9 cellular contexts compared by ENCODE assay signal in the genomic region with DNA sequence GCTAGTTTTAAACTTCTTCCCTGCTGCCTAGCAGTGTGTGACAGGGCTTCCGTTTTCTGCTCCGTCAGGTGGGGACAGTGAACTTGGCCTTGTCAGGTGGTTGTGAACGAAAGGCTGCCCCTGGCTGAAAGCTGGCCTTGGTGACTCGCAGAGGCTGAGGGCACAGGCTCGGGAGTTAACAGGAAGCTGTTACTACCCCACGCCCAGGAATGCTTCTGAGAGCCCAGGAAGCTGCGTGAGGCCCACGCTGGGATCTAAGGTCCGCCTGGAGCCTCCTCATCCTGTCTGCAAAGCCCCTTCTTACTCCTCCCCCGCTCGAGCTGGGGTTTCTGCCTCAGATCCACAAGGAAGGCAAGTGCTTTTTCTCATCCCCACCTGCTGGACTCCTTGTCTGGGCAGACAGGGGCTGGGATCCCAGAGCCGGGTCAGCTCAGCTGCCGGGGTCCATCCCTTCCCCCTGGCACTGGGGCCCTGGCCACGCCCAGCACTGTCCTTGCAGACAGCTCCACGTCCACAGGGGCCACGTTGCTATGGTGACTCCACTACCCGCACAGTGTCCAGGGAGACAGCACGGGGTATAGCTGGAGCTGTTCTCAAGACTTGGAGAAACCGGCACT.
DNase-seq lines count a peak whose midpoint lies in the region; ATAC-seq, FAIRE-seq and TF ChIP-seq lines count a peak whose summit lies in the region.
"Had no signal": no experiment of that assay in that cellular context is flagged by ENCODE, and none has a peak within 500 bp of the region (broad histone marks: within the 10 kb centered on the region; RNA-seq: fewer than 3 reads in every experiment).

No MANE protein-coding gene starts in this region.

- WGBS in GM12878 (ENCODE audit: insufficient coverage, insufficient replicate concordance, low lambda C conversion rate, missing lambda C conversion rate), result 31% methylated on average over 19 of the region's 19 CpGs
- no CpG with 5 or more reads among the region's 19 CpGs for WGBS in trophoblast cell (ENCODE audit: extremely low coverage, insufficient coverage, insufficient read length)

- H3K27ac ChIP-seq in GM12878 (ENCODE audit: control insufficient read depth, insufficient read depth), result no peak overlapping the region
- H3K27ac ChIP-seq in trophoblast cell (ENCODE audit: low read depth, low read length), result no peak overlapping the region

- H3K18ac ChIP-seq in trophoblast cell (ENCODE audit: low read length), result no peak overlapping the region

- H4K20me1 ChIP-seq in GM12878 (ENCODE audit: control insufficient read depth, insufficient read depth), result no peaks in the 10 kb centered on the region

- no peak overlapping the region for H3K23ac ChIP-seq in trophoblast cell (ENCODE audit: low read length)

- peak; percentile 73 for DNase-seq in GM03348 (ENCODE audit: low spot score)
- peak; percentile 26 for DNase-seq in GM12878 (ENCODE audit: low read depth, low spot score)
- no peak for DNase-seq in cerebellar cortex (ENCODE audit: low spot score)
- DNase-seq in erythroblast (lab: John Stamatoyannopoulos, UW), result no peak
- no peak for DNase-seq in activated CD4-positive, alpha-beta T cell treated with anti-CD3 and anti-CD28 coated beads for 48 hours
- no peak for DNase-seq in trophoblast cell
- DNase-seq: activated naive CD4-positive, alpha-beta T cell treated with anti-CD3 and anti-CD28 coated beads, Interleukin-2, amount 10 ng/mL, durations not matched to agents 7 days and 5 days had no signal

- H2AFZ ChIP-seq in GM12878 (ENCODE audit: control insufficient read depth, low read depth, low read length), result no peak overlapping the region
- H2AFZ ChIP-seq in trophoblast cell (ENCODE audit: insufficient read depth, low read length, poor library complexity), result no peak overlapping the region

- peaks cover 16% of the 10 kb centered on the region for H3K4me1 Mint-ChIP-seq in nephron
- H3K4me1 Mint-ChIP-seq: activated naive CD4-positive, alpha-beta T cell treated with anti-CD3 and anti-CD28 coated beads, Interleukin-2, amount 10 ng/mL, durations not matched to agents 7 days and 5 days had no signal

- in situ Hi-C loops in GM12878 (cut with MboI), result no loop called here

- no peak overlapping the region for H2BK120ac ChIP-seq in trophoblast cell (ENCODE audit: insufficient read depth, low read length, poor library complexity)

- H3K14ac ChIP-seq in trophoblast cell (ENCODE audit: low read length), result no peak overlapping the region

- H4K8ac ChIP-seq in trophoblast cell (ENCODE audit: low read depth, low read length), result no peak overlapping the region

- no peak for FAIRE-seq in GM12878 (lab: Jason Lieb, UNC)

- H2BK12ac ChIP-seq in trophoblast cell (ENCODE audit: low read length), result no peak overlapping the region

- no peak overlapping the region for H2AK5ac ChIP-seq in trophoblast cell (ENCODE audit: low read length)

- H3K27me3 Mint-ChIP-seq in nephron (ENCODE audit: low read depth), result peaks cover 11% of the 10 kb centered on the region

- H2BK5ac ChIP-seq in trophoblast cell (ENCODE audit: low read depth, low read length, poor library complexity), result no peak overlapping the region

- RAD21 ChIA-PET in GM12878 (lab: Charles Lee; ENCODE audit: unreplicated experiment), result no interaction called here

- no TSS peak for BruUV-seq in GM12878 (replicated peaks; lab: Mats Ljungman, UMichigan)

- CTCF ChIA-PET in GM12878 (lab: Yijun Ruan, JAX), result interaction anchor here (1.0 to 1.2 kb wide), 3 partner anchors 29 to 394 kb away, joined by 3 read pairs; no protein-coding TSS in a partner anchor

- H3K27ac Mint-ChIP-seq in nephron, result peak overlapping the region; percentile 74 to 94 (median 80)
- H3K27ac Mint-ChIP-seq: activated naive CD4-positive, alpha-beta T cell treated with anti-CD3 and anti-CD28 coated beads, Interleukin-2, amount 10 ng/mL, durations not matched to agents 7 days and 5 days had no signal

- H3K4me1 ChIP-seq in GM12878 (ENCODE audit: control insufficient read depth, insufficient read depth, low read length), result peaks cover 12% of the 10 kb centered on the region
- H3K4me1 ChIP-seq in trophoblast cell (ENCODE audit: control insufficient read depth in 1 of 2, insufficient read depth in 2 of 2, low read length in 2 of 2), result peaks cover 0 to 4% of the 10 kb centered on the region in 2 experiments

- TF ChIP-seq EP300 in GM12878 (IDR thresholded peaks at IDR 0.05; ENCODE audit: borderline replicate concordance in 1 of 2, control insufficient read depth in 1 of 2, low read depth in 2 of 2, low read length in 2 of 2), result no peak

- no peak for TF ChIP-seq CTCF in GM12878 (IDR thresholded peaks at IDR 0.05 in 2 of 3, conservative IDR thresholded peaks at IDR 0.05 in 1 of 3; ENCODE audit: control insufficient read depth in 2 of 3, extremely low read depth in 1 of 3, insufficient read depth in 1 of 3, low read depth in 3 of 3, low read length in 3 of 3)
- no peak for TF ChIP-seq CTCF in nephron (IDR thresholded peaks at IDR 0.05; ENCODE audit: unreplicated experiment in 3 of 3)

- SMC1A ChIA-PET in GM12878 (lab: Charles Lee; ENCODE audit: uncharacterized antibody, unreplicated experiment), result interaction anchor here (1.2 kb wide), 1 partner anchor 65 kb away, joined by 3 read pairs; no protein-coding TSS in a partner anchor

- H4K12ac ChIP-seq in trophoblast cell (ENCODE audit: low read depth, low read length), result no peak overlapping the region

- POLR2A ChIA-PET in GM12878 (lab: Charles Lee), result interaction anchor here (0.7 kb wide), 1 partner anchor 1948 kb away, joined by 5 read pairs; no protein-coding TSS in a partner anchor

- H3K79me1 ChIP-seq in trophoblast cell (ENCODE audit: low read length), result no peaks in the 10 kb centered on the region

- TF ChIP-seq POLR2A in GM12878 (IDR thresholded peaks at IDR 0.05; ENCODE audit: low read depth, low read length), result no peak
- TF ChIP-seq POLR2A in erythroblast (IDR thresholded peaks at IDR 0.05; ENCODE audit: low read length), result no peak

- TF ChIP-seq RAD21 in GM12878 (IDR thresholded peaks at IDR 0.05; ENCODE audit: insufficient read depth, low read depth, low read length), result no peak

- H3K27me3 ChIP-seq in GM12878 (replicated peaks in 1 of 2; ENCODE audit: control insufficient read depth in 2 of 2, insufficient read depth in 2 of 2, low read length in 1 of 2), result no peaks in the 10 kb centered on the region
- no peaks in the 10 kb centered on the region for H3K27me3 ChIP-seq in trophoblast cell (ENCODE audit: insufficient read depth, low read length)

- no peak overlapping the region for H3K9ac ChIP-seq in GM12878 (ENCODE audit: control insufficient read depth, insufficient read depth, low read length)
- no peak overlapping the region for H3K9ac ChIP-seq in trophoblast cell (ENCODE audit: low read length)

- H3K4me2 ChIP-seq in GM12878 (ENCODE audit: control insufficient read depth, insufficient read depth) (no peak overlapping the region), trophoblast cell (ENCODE audit: low read length) (no peak overlapping the region)

- H4K91ac ChIP-seq in trophoblast cell (ENCODE audit: low read depth, low read length), result no peak overlapping the region

- no peak overlapping the region for H3K4ac ChIP-seq in trophoblast cell (ENCODE audit: low read depth, low read length)

- ATAC-seq in HG03064 (IDR thresholded peaks at IDR 0.05; ENCODE audit: low read depth, unreplicated experiment) (peak; percentile 70), GM12878 (peak; percentile 54)

- intact Hi-C loops in GM12878 (cut with micrococcal nuclease; ENCODE audit: unreplicated experiment), result no loop called here

- H3K36me3 ChIP-seq in GM12878 (ENCODE audit: control insufficient read depth in 2 of 2, insufficient read depth in 2 of 2, low read length in 1 of 2), result no peaks in the 10 kb centered on the region
- H3K36me3 ChIP-seq in trophoblast cell (ENCODE audit: control insufficient read depth in 1 of 2, insufficient read depth in 2 of 2, low read length in 2 of 2), result no peaks in the 10 kb centered on the region

- H3K9me3 ChIP-seq in GM12878 (replicated peaks; ENCODE audit: control insufficient read depth, insufficient read depth, low read length) (no peaks in the 10 kb centered on the region; the same call in 2 of the 3 replicates), trophoblast cell (ENCODE audit: insufficient read depth, low read depth, low read length) (peaks cover 2% of the 10 kb centered on the region)

- no peaks in the 10 kb centered on the region for H3K36me3 Mint-ChIP-seq in nephron (ENCODE audit: low read depth)
- H3K36me3 Mint-ChIP-seq: activated naive CD4-positive, alpha-beta T cell treated with anti-CD3 and anti-CD28 coated beads, Interleukin-2, amount 10 ng/mL, durations not matched to agents 7 days and 5 days had no signal

- H3K4me3 Mint-ChIP-seq in nephron, result peak overlapping the region in 1 of 3 experiments; percentile 21
- H3K4me3 Mint-ChIP-seq: activated naive CD4-positive, alpha-beta T cell treated with anti-CD3 and anti-CD28 coated beads, Interleukin-2, amount 10 ng/mL, durations not matched to agents 7 days and 5 days had no signal

- H3K4me3 ChIP-seq in GM12878 (no peak overlapping the region), trophoblast cell (ENCODE audit: low read depth, low read length) (no peak overlapping the region)

- H3K79me2 ChIP-seq in GM12878 (ENCODE audit: control insufficient read depth, insufficient read depth, low read length), result no peaks in the 10 kb centered on the region
- H3K79me2 ChIP-seq in trophoblast cell (ENCODE audit: control insufficient read depth, insufficient read depth, low read length, poor library complexity), result no peaks in the 10 kb centered on the region

- H3K9me3 Mint-ChIP-seq in nephron, result no peaks in the 10 kb centered on the region
- H3K9me3 Mint-ChIP-seq: activated naive CD4-positive, alpha-beta T cell treated with anti-CD3 and anti-CD28 coated beads, Interleukin-2, amount 10 ng/mL, durations not matched to agents 7 days and 5 days had no signal

TF ChIP-seq in GM12878, 131 proteins besides CTCF, POLR2A, EP300 and RAD21 (continues in another document):
- TF ChIP-seq NFXL1 (IDR thresholded peaks at IDR 0.05; ENCODE audit: borderline replicate concordance), result no peak
- no peak for TF ChIP-seq DPF2 (IDR thresholded peaks at IDR 0.05)

Comparison
In these comparisons a context has a peak if more than half of its experiments do, and no peak if none do; other contexts are left out.
1. DNase-seq: peak in GM03348 (single experiment) and GM12878 (single experiment); none in cerebellar cortex (single experiment), erythroblast (0 of 2), activated CD4-positive, alpha-beta T cell treated with anti-CD3 and anti-CD28 coated beads for 48 hours (single experiment) and trophoblast cell (0 of 2).